8 cellular contexts compared by ENCODE assay signal in the genomic region with DNA sequence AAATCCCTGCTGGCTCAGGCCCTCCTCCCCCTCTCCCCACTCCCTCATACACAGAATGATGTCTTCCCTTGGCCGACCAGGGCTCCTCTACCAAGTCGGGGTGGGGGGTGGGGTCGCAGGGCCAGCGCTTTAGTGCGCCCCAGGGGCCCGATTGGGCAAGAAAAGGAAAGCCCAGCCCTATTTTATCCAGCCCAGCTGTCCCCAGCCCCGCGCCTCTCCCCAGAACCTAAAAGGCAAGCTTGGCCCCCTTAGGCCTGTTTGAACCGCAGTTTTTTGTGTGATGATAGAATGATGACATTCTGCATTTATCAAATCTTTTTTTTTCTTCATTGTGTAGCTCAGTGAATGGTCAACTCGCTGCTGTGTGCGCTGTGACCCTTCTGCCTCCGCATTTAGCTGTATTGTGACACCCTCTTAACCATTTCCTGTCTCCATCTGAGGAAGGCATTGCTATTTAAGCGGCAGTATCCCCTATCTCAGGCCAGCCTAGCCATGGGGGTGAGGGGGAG.
A peak's percentile ranks its signal among the peaks of the same experiment; 100 is the strongest.
DNase-seq lines count a peak whose midpoint lies in the region; ATAC-seq and TF ChIP-seq lines count a peak whose summit lies in the region.

No MANE protein-coding gene starts in this region.

- H3K9me3 Mint-ChIP-seq in activated T-cell treated with anti-CD3 and anti-CD28 coated beads, Interleukin-2, amount 50 U/mL, for 24 hours = no peaks in the 10 kb centered on the region
- H3K9me3 Mint-ChIP-seq in activated CD8-positive, alpha-beta T cell treated with anti-CD3 and anti-CD28 coated beads, Interleukin-2, amount 10 ng/mL, durations not matched to agents 7 days and 5 days (ENCODE audit: insufficient read depth) = no peaks in the 10 kb centered on the region

- no peaks in the 10 kb centered on the region for H3K36me3 ChIP-seq in thyroid gland

- POLR2A ChIA-PET in activated CD8-positive, alpha-beta T cell treated with anti-CD3 and anti-CD28 coated beads, Interleukin-2, amount 10 ng/mL, durations not matched to agents 7 days and 5 days (lab: Charles Lee) = interaction anchor here (1.7 kb wide), 1 partner anchor 162 kb away, joined by 4 read pairs; a partner anchor contains a TSS

- no peak for DNase-seq in activated T-cell treated with anti-CD3 and anti-CD28 coated beads, Interleukin-2, amount 50 U/mL, for 24 hours
- no peak for DNase-seq in activated T-cell treated with anti-CD3 and anti-CD28 coated beads, Interleukin-2, amount 50 U/mL, for 48 hours
- no peak for DNase-seq in activated CD8-positive, alpha-beta T cell treated with anti-CD3 and anti-CD28 coated beads, Interleukin-2, amount 10 ng/mL, durations not matched to agents 7 days and 5 days
- peak; percentile 80 for DNase-seq in iPS-NIHi7 (ENCODE audit: extremely low spot score)
- peak in 1 of 2 donors; percentile 40 for DNase-seq in thyroid gland
- DNase-seq in NCI-H226 = no peak
- DNase-seq in inferior parietal cortex (ENCODE audit: extremely low spot score) = no peak

- peaks cover 70% of the 10 kb centered on the region for H3K27me3 Mint-ChIP-seq in activated T-cell treated with anti-CD3 and anti-CD28 coated beads, Interleukin-2, amount 50 U/mL, for 24 hours
- peaks cover 55% of the 10 kb centered on the region for H3K27me3 Mint-ChIP-seq in activated CD8-positive, alpha-beta T cell treated with anti-CD3 and anti-CD28 coated beads, Interleukin-2, amount 10 ng/mL, durations not matched to agents 7 days and 5 days (ENCODE audit: low read depth)

- TF ChIP-seq POLR2A in thyroid gland (IDR thresholded peaks at IDR 0.05) = no peak

- 19% methylated on average over 13 of the region's 13 CpGs for WGBS in thyroid gland, 2 donors

- no peak overlapping the region for H3K27ac Mint-ChIP-seq in activated T-cell treated with anti-CD3 and anti-CD28 coated beads, Interleukin-2, amount 50 U/mL, for 24 hours
- peak overlapping the region; percentile 8 for H3K27ac Mint-ChIP-seq in activated CD8-positive, alpha-beta T cell treated with anti-CD3 and anti-CD28 coated beads, Interleukin-2, amount 10 ng/mL, durations not matched to agents 7 days and 5 days

- H3K4me1 ChIP-seq in thyroid gland = peaks cover 21 to 26% of the 10 kb centered on the region in 2 donors

- no peaks in the 10 kb centered on the region for H3K27me3 ChIP-seq in thyroid gland

- peak overlapping the region in 2 of 3 donors; percentile 17 to 88 for H3K27ac ChIP-seq in thyroid gland

- H3K36me3 Mint-ChIP-seq in activated T-cell treated with anti-CD3 and anti-CD28 coated beads, Interleukin-2, amount 50 U/mL, for 24 hours (ENCODE audit: low read depth) = no peaks in the 10 kb centered on the region
- H3K36me3 Mint-ChIP-seq in activated CD8-positive, alpha-beta T cell treated with anti-CD3 and anti-CD28 coated beads, Interleukin-2, amount 10 ng/mL, durations not matched to agents 7 days and 5 days (ENCODE audit: low read depth) = peaks cover 4% of the 10 kb centered on the region

- H3K9me3 ChIP-seq in thyroid gland = no peaks in the 10 kb centered on the region

- TF ChIP-seq CTCF in thyroid gland (IDR thresholded peaks at IDR 0.05) = no peak

- no peak for ATAC-seq in activated CD8-positive, alpha-beta T cell treated with anti-CD3 and anti-CD28 coated beads, Interleukin-2, amount 10 ng/mL, durations not matched to agents 7 days and 5 days
- ATAC-seq in HG03432 (IDR thresholded peaks at IDR 0.05; ENCODE audit: unreplicated experiment) = no peak

- CTCF ChIA-PET in activated CD8-positive, alpha-beta T cell treated with anti-CD3 and anti-CD28 coated beads, Interleukin-2, amount 10 ng/mL, durations not matched to agents 7 days and 5 days (lab: Charles Lee) = interaction anchor here (0.7 to 1.2 kb wide), 3 partner anchors 10 to 322 kb away, joined by 3 read pairs; a partner anchor contains a TSS

- intact Hi-C loops in thyroid gland (cut with DNase I) = loop anchor here (10.0 kb wide), 1 partner anchor 89 kb away; no protein-coding TSS in a partner anchor

- H3K4me1 Mint-ChIP-seq in activated T-cell treated with anti-CD3 and anti-CD28 coated beads, Interleukin-2, amount 50 U/mL, for 24 hours (ENCODE audit: low read depth) = peaks cover 26% of the 10 kb centered on the region
- H3K4me1 Mint-ChIP-seq in activated CD8-positive, alpha-beta T cell treated with anti-CD3 and anti-CD28 coated beads, Interleukin-2, amount 10 ng/mL, durations not matched to agents 7 days and 5 days (ENCODE audit: low read depth) = peaks cover 63% of the 10 kb centered on the region

- no peak overlapping the region for H3K4me3 ChIP-seq in thyroid gland (replicated peaks in 1 of 3)

- peak overlapping the region; percentile 75 for H3K4me3 Mint-ChIP-seq in activated T-cell treated with anti-CD3 and anti-CD28 coated beads, Interleukin-2, amount 50 U/mL, for 24 hours
- H3K4me3 Mint-ChIP-seq in activated CD8-positive, alpha-beta T cell treated with anti-CD3 and anti-CD28 coated beads, Interleukin-2, amount 10 ng/mL, durations not matched to agents 7 days and 5 days = peak overlapping the region; percentile 82
